Comparison of ENCODE assay signal across 11 cellular contexts in the genomic region with DNA sequence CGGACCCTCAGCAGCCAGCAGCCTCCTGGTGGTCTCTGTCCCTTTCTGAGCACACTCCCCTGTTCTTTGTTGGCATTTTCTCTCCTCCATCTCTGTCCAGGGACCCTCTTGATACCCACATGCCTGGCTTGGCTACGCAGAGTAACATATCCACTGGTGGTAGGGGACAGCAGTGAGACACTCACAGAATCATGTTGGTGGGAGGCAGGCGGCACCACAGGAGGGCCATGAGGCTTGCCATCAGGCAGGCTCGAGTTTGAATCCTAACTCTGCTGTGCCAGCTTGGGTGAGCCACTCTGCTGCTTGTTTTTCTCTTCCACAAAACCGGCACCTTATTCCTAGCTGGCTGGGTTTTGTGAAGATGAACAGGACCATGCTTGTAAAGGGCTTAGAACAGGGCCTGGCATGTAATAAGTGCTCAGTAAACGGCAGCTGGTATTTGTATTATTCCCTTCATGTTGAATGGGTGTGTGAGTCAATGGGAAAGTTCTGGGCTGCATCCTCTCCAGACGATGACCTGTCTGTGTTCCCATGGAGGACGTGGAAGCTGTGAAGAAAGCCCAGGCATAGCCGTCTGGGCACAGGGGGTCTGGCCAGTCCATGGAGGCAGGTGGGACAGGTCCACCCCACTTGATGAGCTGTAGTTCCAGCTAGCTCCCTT. TPM values are rescaled to one million over a fixed set of nuclear protein-coding genes. Genes with fewer than 3 reads are reported as not detected.
DNase-seq lines count a peak whose midpoint lies in the region; ATAC-seq and TF ChIP-seq lines count a peak whose summit lies in the region.
"Had no signal": no experiment of that assay in that cellular context is flagged by ENCODE, and none has a peak within 500 bp of the region (broad histone marks: within the 10 kb centered on the region; RNA-seq: fewer than 3 reads in every experiment).

No MANE protein-coding gene starts in this region.

- intact Hi-C loops in left colon (cut with DNase I, micrococcal nuclease) = loop anchor here (10.0 kb wide), 2 partner anchors 117 to 127 kb away; no protein-coding TSS in a partner anchor

- no peak for DNase-seq in T-helper 2 cell treated with Interferon-gamma antibody and Interleukin-4, amounts not matched to agents 5 μg/mL and 100 μg/mL, for 36 hours (ENCODE audit: low spot score)
- DNase-seq in T-helper 2 cell = no peak
- DNase-seq in activated naive CD8-positive, alpha-beta T cell treated with anti-CD3 and anti-CD28 coated beads, Interleukin-2, amount 10 ng/mL, durations not matched to agents 7 days and 5 days = no peak
- DNase-seq in stimulated activated effector memory CD8-positive, alpha-beta T cell treated with anti-CD3 and anti-CD28 coated beads, Interleukin-12 subunit alpha, Interleukin-12 subunit beta, amount 100 ng/mL, for 72 hours (ENCODE audit: low spot score in 2 of 2) = no peak
- DNase-seq in left colon = no peak
- no peak for DNase-seq in retina
- DNase-seq in stimulated activated CD8-positive, alpha-beta memory T cell treated with anti-CD3 and anti-CD28 coated beads, Interleukin-4, amount 100 ng/mL, for 48 hours = no peak
- DNase-seq: 8988T, Kasumi-1, NCI-H524 treated with DMSO at 0.1 percent for 48 hours had no signal

- TF ChIP-seq EP300 in gastroesophageal sphincter (IDR thresholded peaks at IDR 0.05) = no peak

- H3K36me3 ChIP-seq in gastroesophageal sphincter = no peaks in the 10 kb centered on the region

- H3K27ac Mint-ChIP-seq in T-helper 2 cell treated with Interferon-gamma antibody and Interleukin-4, amounts not matched to agents 5 μg/mL and 100 μg/mL, for 36 hours = no peak overlapping the region
- H3K27ac Mint-ChIP-seq in activated naive CD8-positive, alpha-beta T cell treated with anti-CD3 and anti-CD28 coated beads, Interleukin-2, amount 10 ng/mL, durations not matched to agents 7 days and 5 days = no peak overlapping the region
- no peak overlapping the region for H3K27ac Mint-ChIP-seq in stimulated activated effector memory CD8-positive, alpha-beta T cell treated with anti-CD3 and anti-CD28 coated beads, Interleukin-12 subunit alpha, Interleukin-12 subunit beta, amount 100 ng/mL, for 72 hours

- POLR2A ChIA-PET in activated naive CD8-positive, alpha-beta T cell treated with anti-CD3 and anti-CD28 coated beads, Interleukin-2, amount 10 ng/mL, durations not matched to agents 7 days and 5 days (lab: Charles Lee) = interaction anchor here (0.5 kb wide), 1 partner anchor 137 kb away, joined by 5 read pairs; no protein-coding TSS in a partner anchor

- no peak overlapping the region for H3K4me3 ChIP-seq in gastroesophageal sphincter

- H3K27ac ChIP-seq in gastroesophageal sphincter = peak overlapping the region in 3 of 4 donors; percentile 47 to 81 (median 65)

- 80 to 95% methylated on average over 2 to 4 of the region's 9 CpGs for WGBS in gastroesophageal sphincter (ENCODE audit: low coverage in 1 of 2), 2 donors

- TF ChIP-seq CTCF in gastroesophageal sphincter (IDR thresholded peaks at IDR 0.05) = no peak

- no peaks in the 10 kb centered on the region for H3K9me3 ChIP-seq in gastroesophageal sphincter

- no peaks in the 10 kb centered on the region for H3K36me3 Mint-ChIP-seq in T-helper 2 cell treated with Interferon-gamma antibody and Interleukin-4, amounts not matched to agents 5 μg/mL and 100 μg/mL, for 36 hours (ENCODE audit: low read depth)
- H3K36me3 Mint-ChIP-seq in activated naive CD8-positive, alpha-beta T cell treated with anti-CD3 and anti-CD28 coated beads, Interleukin-2, amount 10 ng/mL, durations not matched to agents 7 days and 5 days = no peaks in the 10 kb centered on the region
- H3K36me3 Mint-ChIP-seq in stimulated activated effector memory CD8-positive, alpha-beta T cell treated with anti-CD3 and anti-CD28 coated beads, Interleukin-12 subunit alpha, Interleukin-12 subunit beta, amount 100 ng/mL, for 72 hours = no peaks in the 10 kb centered on the region

- H3K27me3 ChIP-seq in gastroesophageal sphincter = peaks cover 25% of the 10 kb centered on the region

- peaks cover 7% of the 10 kb centered on the region for H3K4me1 Mint-ChIP-seq in T-helper 2 cell treated with Interferon-gamma antibody and Interleukin-4, amounts not matched to agents 5 μg/mL and 100 μg/mL, for 36 hours (ENCODE audit: low read depth)
- H3K4me1 Mint-ChIP-seq in activated naive CD8-positive, alpha-beta T cell treated with anti-CD3 and anti-CD28 coated beads, Interleukin-2, amount 10 ng/mL, durations not matched to agents 7 days and 5 days = peaks cover 11% of the 10 kb centered on the region
- peaks cover 31% of the 10 kb centered on the region for H3K4me1 Mint-ChIP-seq in stimulated activated effector memory CD8-positive, alpha-beta T cell treated with anti-CD3 and anti-CD28 coated beads, Interleukin-12 subunit alpha, Interleukin-12 subunit beta, amount 100 ng/mL, for 72 hours

- H3K9me3 Mint-ChIP-seq in T-helper 2 cell treated with Interferon-gamma antibody and Interleukin-4, amounts not matched to agents 5 μg/mL and 100 μg/mL, for 36 hours = no peaks in the 10 kb centered on the region
- no peaks in the 10 kb centered on the region for H3K9me3 Mint-ChIP-seq in activated naive CD8-positive, alpha-beta T cell treated with anti-CD3 and anti-CD28 coated beads, Interleukin-2, amount 10 ng/mL, durations not matched to agents 7 days and 5 days
- H3K9me3 Mint-ChIP-seq in stimulated activated effector memory CD8-positive, alpha-beta T cell treated with anti-CD3 and anti-CD28 coated beads, Interleukin-12 subunit alpha, Interleukin-12 subunit beta, amount 100 ng/mL, for 72 hours = no peaks in the 10 kb centered on the region

- TF ChIP-seq POLR2A in gastroesophageal sphincter (IDR thresholded peaks at IDR 0.05) = no peak

- H3K27me3 Mint-ChIP-seq in T-helper 2 cell treated with Interferon-gamma antibody and Interleukin-4, amounts not matched to agents 5 μg/mL and 100 μg/mL, for 36 hours (ENCODE audit: low read depth) = peaks cover 40% of the 10 kb centered on the region
- peaks cover 29% of the 10 kb centered on the region for H3K27me3 Mint-ChIP-seq in activated naive CD8-positive, alpha-beta T cell treated with anti-CD3 and anti-CD28 coated beads, Interleukin-2, amount 10 ng/mL, durations not matched to agents 7 days and 5 days

- H3K4me1 ChIP-seq in gastroesophageal sphincter = peaks cover 0 to 38% (median 18%) of the 10 kb centered on the region in 3 donors

- peak overlapping the region; percentile 50 for H3K4me3 Mint-ChIP-seq in T-helper 2 cell treated with Interferon-gamma antibody and Interleukin-4, amounts not matched to agents 5 μg/mL and 100 μg/mL, for 36 hours
- H3K4me3 Mint-ChIP-seq in activated naive CD8-positive, alpha-beta T cell treated with anti-CD3 and anti-CD28 coated beads, Interleukin-2, amount 10 ng/mL, durations not matched to agents 7 days and 5 days = peak overlapping the region; percentile 4
- H3K4me3 Mint-ChIP-seq in stimulated activated effector memory CD8-positive, alpha-beta T cell treated with anti-CD3 and anti-CD28 coated beads, Interleukin-12 subunit alpha, Interleukin-12 subunit beta, amount 100 ng/mL, for 72 hours = peak overlapping the region; percentile 76

- ATAC-seq in activated naive CD8-positive, alpha-beta T cell treated with anti-CD3 and anti-CD28 coated beads, Interleukin-2, amount 10 ng/mL, durations not matched to agents 7 days and 5 days (ENCODE audit: low read depth) = no peak
- ATAC-seq in gastroesophageal sphincter (no peak), left colon (no peak)
- ATAC-seq in stimulated activated effector memory CD8-positive, alpha-beta T cell treated with anti-CD3 and anti-CD28 coated beads, Interleukin-12 subunit alpha, Interleukin-12 subunit beta, amount 100 ng/mL, for 72 hours = no peak

RNA-seq across cellular contexts. Expression of gene COL27A1, which starts 2.3 kb away (rescaled TPM):
- 1 to 10 TPM; 1.7 to 1.9 TPM for total RNA-seq in activated naive CD8-positive, alpha-beta T cell treated with anti-CD3 and anti-CD28 coated beads, Interleukin-2, amount 10 ng/mL, durations not matched to agents 7 days and 5 days
- total RNA-seq in gastroesophageal sphincter = 1 to 10 TPM; 1.0 to 5.7 (median 3.3) TPM
- 1 to 10 TPM; 2.7 to 3.7 TPM for total RNA-seq in left colon

RNA-seq across cellular contexts. Expression of gene KIF12, which starts 58.6 kb away (rescaled TPM):
- total RNA-seq in activated naive CD8-positive, alpha-beta T cell treated with anti-CD3 and anti-CD28 coated beads, Interleukin-2, amount 10 ng/mL, durations not matched to agents 7 days and 5 days = not detected
- total RNA-seq in gastroesophageal sphincter = not detected
- total RNA-seq in left colon = 10 to 100 TPM; 19.5 to 27.9 TPM

Comparison
In these comparisons a context has a peak if more than half of its experiments do, and no peak if none do; other contexts are left out.
1. H3K4me3 Mint-ChIP-seq: peak in every context shown above with its lines; median percentile 76 in stimulated activated effector memory CD8-positive, alpha-beta T cell treated with anti-CD3 and anti-CD28 coated beads, Interleukin-12 subunit alpha, Interleukin-12 subunit beta, amount 100 ng/mL, for 72 hours; 50 in T-helper 2 cell treated with Interferon-gamma antibody and Interleukin-4, amounts not matched to agents 5 μg/mL and 100 μg/mL, for 36 hours; 4 in activated naive CD8-positive, alpha-beta T cell treated with anti-CD3 and anti-CD28 coated beads, Interleukin-2, amount 10 ng/mL, durations not matched to agents 7 days and 5 days.
2. RNA of gene KIF12, which starts 58.6 kb away (total RNA-seq): 19.5 to 27.9 TPM in left colon; not detected in activated naive CD8-positive, alpha-beta T cell treated with anti-CD3 and anti-CD28 coated beads, Interleukin-2, amount 10 ng/mL, durations not matched to agents 7 days and 5 days and not detected in gastroesophageal sphincter; every median in the first group is over 10 times any median in the second.